ENCODE assay signal across 16 cellular contexts in the genomic region with DNA sequence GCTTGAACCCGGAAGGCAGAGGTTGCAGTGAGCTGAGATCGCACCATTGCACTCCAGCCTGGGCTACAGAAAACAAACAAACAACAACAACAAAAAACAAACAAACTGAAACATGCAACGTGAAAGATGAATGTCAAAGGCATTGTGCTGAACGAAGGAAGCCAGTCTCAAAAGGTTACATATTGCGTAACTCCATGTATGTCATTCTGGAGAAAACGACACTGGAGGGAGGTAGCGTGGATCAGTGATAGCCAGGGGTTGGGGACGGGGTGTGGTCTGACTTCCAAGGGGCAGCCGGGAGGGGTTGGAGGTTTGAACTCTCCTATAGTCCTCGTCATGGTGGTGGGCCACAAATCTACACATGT. TPM values are rescaled to one million over a fixed set of nuclear protein-coding genes. Genes with fewer than 3 reads are reported as not detected.
"Had no signal": no experiment of that assay in that cellular context is flagged by ENCODE, and none has a peak within 500 bp of the region (broad histone marks: within the 10 kb centered on the region; RNA-seq: fewer than 3 reads in every experiment).

No MANE protein-coding gene starts in this region.

- H3K27me3 Mint-ChIP-seq: activated CD4-positive, alpha-beta T cell treated with anti-CD3 and anti-CD28 coated beads, Interleukin-2, amount 10 ng/mL, durations not matched to agents 24 days and 14 days had no signal

- H3K27ac Mint-ChIP-seq: activated CD4-positive, alpha-beta T cell treated with anti-CD3 and anti-CD28 coated beads, Interleukin-2, amount 10 ng/mL, durations not matched to agents 24 days and 14 days; activated naive CD4-positive, alpha-beta T cell treated with anti-CD3 and anti-CD28 coated beads for 36 hours; activated T-helper 1 cell treated with anti-CD3 and anti-CD28 coated beads, Interleukin-12 subunit alpha, Interleukin-12 subunit beta, Interleukin-2, Interleukin-4 antibody, amounts not matched to agents 30 ng/mL and 10 ng/mL and 1 ng/mL, durations not matched to agents 14 hours and 24 hours and 36 hours; immature natural killer cell had no signal

- H3K36me3 Mint-ChIP-seq: immature natural killer cell had no signal

- ATAC-seq: stimulated activated naive CD8-positive, alpha-beta T cell treated with anti-CD3 and anti-CD28 coated beads, Interleukin-15, Interleukin-2, amounts not matched to agents 100 U/mL and 50 U/mL, for 24 hours had no signal

- H3K4me1 Mint-ChIP-seq: immature natural killer cell had no signal

- DNase-seq: activated CD4-positive, alpha-beta T cell treated with anti-CD3 and anti-CD28 coated beads, Interleukin-2, amount 10 ng/mL, durations not matched to agents 24 days and 14 days; activated CD4-positive, CD25-positive, alpha-beta regulatory T cell; activated naive CD4-positive, alpha-beta T cell treated with anti-CD3 and anti-CD28 coated beads for 36 hours; adrenal gland; head of caudate nucleus; immature natural killer cell; left cardiac atrium; lower lobe of right lung; stimulated activated naive CD8-positive, alpha-beta T cell treated with anti-CD3 and anti-CD28 coated beads, Interleukin-15, Interleukin-2, amounts not matched to agents 100 U/mL and 50 U/mL, for 24 hours; transverse colon had no signal

- H3K4me3 Mint-ChIP-seq: activated CD4-positive, alpha-beta T cell treated with anti-CD3 and anti-CD28 coated beads, Interleukin-2, amount 10 ng/mL, durations not matched to agents 24 days and 14 days; activated naive CD4-positive, alpha-beta T cell treated with anti-CD3 and anti-CD28 coated beads for 36 hours; activated T-helper 1 cell treated with anti-CD3 and anti-CD28 coated beads, Interleukin-12 subunit alpha, Interleukin-12 subunit beta, Interleukin-2, Interleukin-4 antibody, amounts not matched to agents 30 ng/mL and 10 ng/mL and 1 ng/mL, durations not matched to agents 14 hours and 24 hours and 36 hours; immature natural killer cell had no signal

- H3K9me3 Mint-ChIP-seq: activated CD4-positive, alpha-beta T cell treated with anti-CD3 and anti-CD28 coated beads, Interleukin-2, amount 10 ng/mL, durations not matched to agents 24 days and 14 days; activated naive CD4-positive, alpha-beta T cell treated with anti-CD3 and anti-CD28 coated beads for 36 hours; activated T-helper 1 cell treated with anti-CD3 and anti-CD28 coated beads, Interleukin-12 subunit alpha, Interleukin-12 subunit beta, Interleukin-2, Interleukin-4 antibody, amounts not matched to agents 30 ng/mL and 10 ng/mL and 1 ng/mL, durations not matched to agents 14 hours and 24 hours and 36 hours; immature natural killer cell had no signal

RNA-seq across cellular contexts. Expression of gene RNU6ATAC, which starts 40.6 kb away (rescaled TPM):
- total RNA-seq: dermis microvascular lymphatic vessel endothelial cell, frontal cortex, omental fat pad, prostate gland, smooth muscle cell, transverse colon had no signal
